23 cellular contexts compared by ENCODE assay signal in genomic region chr9:84791608-84792007, GRCh38.
"Had no signal": no experiment of that assay in that cellular context is flagged by ENCODE, and none has a peak within 500 bp of the region (broad histone marks: within the 10 kb centered on the region; RNA-seq: fewer than 3 reads in every experiment).

No MANE protein-coding gene starts in this region.

- H3K4me2 ChIP-seq: KMS-11 had no signal

- H3K9ac ChIP-seq: KMS-11 had no signal

- H3K36me3 ChIP-seq: brain microvascular endothelial cell had no signal

- H3K36me3 Mint-ChIP-seq: activated naive CD4-positive, alpha-beta T cell treated with anti-CD3 and anti-CD28 coated beads, Interleukin-2, amount 50 U/mL, for 72 hours; WTC11 had no signal

- H3K27ac Mint-ChIP-seq: activated CD4-positive, alpha-beta T cell treated with anti-CD3 and anti-CD28 coated beads, Interleukin-2, amount 10 ng/mL, durations not matched to agents 24 days and 14 days; activated naive CD4-positive, alpha-beta T cell treated with anti-CD3 and anti-CD28 coated beads, Interleukin-2, amount 50 U/mL, for 72 hours; activated naive CD8-positive, alpha-beta T cell treated with anti-CD3 and anti-CD28 coated beads, Interleukin-2, amount 50 U/mL, for 24 hours; T-helper 1 cell treated with Interleukin-12 subunit alpha and Interleukin-12 subunit beta and Interleukin-4 antibody, amounts not matched to agents 30 μg/mL and 1 μg/mL, for 36 hours; WTC11 had no signal

- ATAC-seq: activated naive CD4-positive, alpha-beta T cell treated with anti-CD3 and anti-CD28 coated beads, Interleukin-2, amount 50 U/mL, for 72 hours; activated naive CD8-positive, alpha-beta T cell treated with anti-CD3 and anti-CD28 coated beads, Interleukin-2, amount 50 U/mL, for 24 hours; activated T-cell treated with anti-CD3 and anti-CD28 coated beads, Interleukin-2, amount 50 U/mL, for 4 hours; WTC11 had no signal

- H3K9me3 Mint-ChIP-seq: activated CD4-positive, alpha-beta T cell treated with anti-CD3 and anti-CD28 coated beads, Interleukin-2, amount 10 ng/mL, durations not matched to agents 24 days and 14 days; activated naive CD4-positive, alpha-beta T cell treated with anti-CD3 and anti-CD28 coated beads, Interleukin-2, amount 50 U/mL, for 72 hours; activated naive CD8-positive, alpha-beta T cell treated with anti-CD3 and anti-CD28 coated beads, Interleukin-2, amount 50 U/mL, for 24 hours; activated T-cell treated with anti-CD3 and anti-CD28 coated beads, Interleukin-2, amount 50 U/mL, for 4 hours; T-helper 1 cell treated with Interleukin-12 subunit alpha and Interleukin-12 subunit beta and Interleukin-4 antibody, amounts not matched to agents 30 μg/mL and 1 μg/mL, for 36 hours; WTC11 had no signal

- H3K27me3 ChIP-seq: brain microvascular endothelial cell had no signal

- DNase-seq: activated CD4-positive, alpha-beta T cell treated with anti-CD3 and anti-CD28 coated beads for 1 hour; activated CD4-positive, alpha-beta T cell treated with anti-CD3 and anti-CD28 coated beads, Interleukin-2, amount 10 ng/mL, durations not matched to agents 24 days and 14 days; activated CD4-positive, alpha-beta T cell treated with anti-CD3 and anti-CD28 coated beads, Interleukin-2, amount 50 U/mL, for 48 hours; activated CD8-positive, alpha-beta memory T cell treated with anti-CD3 and anti-CD28 coated beads for 24 hours; activated effector memory CD4-positive, alpha-beta T cell treated with anti-CD3 and anti-CD28 coated beads, Interleukin-2, amount 50 U/mL, for 16 hours; activated naive CD4-positive, alpha-beta T cell treated with Interleukin-2 at 50 U/mL for 16 hours; activated naive CD8-positive, alpha-beta T cell treated with anti-CD3 and anti-CD28 coated beads, Interleukin-2, amount 50 U/mL, for 24 hours; activated T-cell treated with anti-CD3 and anti-CD28 coated beads, Interleukin-2, amount 50 U/mL, for 4 hours; amygdala; brain microvascular endothelial cell; NCI-H1092; NCI-H1417 treated with DMSO at 0.1 percent for 48 hours; NCI-H1694; NCI-H2029 treated with DMSO at 0.1 percent for 48 hours; NCI-H345; NCI-H510A; NCI-H526 treated with DMSO at 0.1 percent for 48 hours; SHP77 treated with DMSO at 0.1 percent for 48 hours had no signal

- FAIRE-seq: RCC 7860 had no signal

- H3K27ac ChIP-seq: brain microvascular endothelial cell, KMS-11 had no signal

- H3K4me1 Mint-ChIP-seq: activated CD4-positive, alpha-beta T cell treated with anti-CD3 and anti-CD28 coated beads, Interleukin-2, amount 10 ng/mL, durations not matched to agents 24 days and 14 days; activated naive CD8-positive, alpha-beta T cell treated with anti-CD3 and anti-CD28 coated beads, Interleukin-2, amount 50 U/mL, for 24 hours; WTC11 had no signal

- H3K4me3 Mint-ChIP-seq: activated CD4-positive, alpha-beta T cell treated with anti-CD3 and anti-CD28 coated beads, Interleukin-2, amount 10 ng/mL, durations not matched to agents 24 days and 14 days; activated naive CD8-positive, alpha-beta T cell treated with anti-CD3 and anti-CD28 coated beads, Interleukin-2, amount 50 U/mL, for 24 hours; activated T-cell treated with anti-CD3 and anti-CD28 coated beads, Interleukin-2, amount 50 U/mL, for 4 hours; T-helper 1 cell treated with Interleukin-12 subunit alpha and Interleukin-12 subunit beta and Interleukin-4 antibody, amounts not matched to agents 30 μg/mL and 1 μg/mL, for 36 hours; WTC11 had no signal
